26 cellular contexts compared by ENCODE assay signal in the genomic region with DNA sequence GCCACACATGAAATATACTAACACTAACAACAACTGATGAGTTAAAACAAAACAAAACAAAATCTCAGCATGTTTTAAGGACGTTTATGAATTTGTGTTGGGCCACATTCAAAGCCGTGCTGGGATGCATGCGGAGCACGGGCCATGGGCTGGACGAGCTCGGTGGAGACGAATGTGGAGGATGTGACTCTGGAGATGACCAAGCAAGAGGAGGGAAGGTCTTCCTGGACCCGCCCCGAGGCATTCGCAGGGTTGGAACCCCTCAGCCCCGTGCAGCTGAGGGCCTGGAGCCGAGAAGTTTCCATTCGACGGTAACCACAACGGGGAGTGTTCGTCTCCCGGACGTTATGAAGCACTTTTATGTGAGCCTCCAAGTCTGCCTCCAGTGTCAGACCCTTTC.
"Had no signal": no experiment of that assay in that cellular context is flagged by ENCODE, and none has a peak within 500 bp of the region (broad histone marks: within the 10 kb centered on the region; RNA-seq: fewer than 3 reads in every experiment).

No MANE protein-coding gene starts in this region.

- ATAC-seq: effector memory CD8-positive, alpha-beta T cell; esophagus mucosa; gastroesophageal sphincter; heart left ventricle; left colon; left lobe of liver; lower lobe of right lung; mucosa of descending colon had no signal

- H3K4me3 Mint-ChIP-seq: dendritic cell treated with granulocyte-macrophage colony-stimulating factor and Interleukin-4, amounts not matched to agents 40 ng/mL and 50 ng/mL, for 4 days; effector memory CD8-positive, alpha-beta T cell; endodermal cell; immature natural killer cell; mesothelial cell of epicardium had no signal

- H2AFZ ChIP-seq: hepatocyte had no signal

- H3K36me3 ChIP-seq: colonic mucosa, esophagus squamous epithelium, gastroesophageal sphincter, heart left ventricle, left ventricle myocardium inferior, lower lobe of right lung had no signal

- H3K9me3 Mint-ChIP-seq: dendritic cell treated with granulocyte-macrophage colony-stimulating factor and Interleukin-4, amounts not matched to agents 40 ng/mL and 50 ng/mL, for 4 days; effector memory CD8-positive, alpha-beta T cell; immature natural killer cell; mesothelial cell of epicardium had no signal

- H3K27me3 ChIP-seq: colonic mucosa, esophagus squamous epithelium, foreskin keratinocyte, gastroesophageal sphincter, heart left ventricle, hepatocyte had no signal

- H3K9me3 ChIP-seq: colonic mucosa, esophagus squamous epithelium, gastroesophageal sphincter, heart left ventricle, left ventricle myocardium inferior, lower lobe of right lung, mucosa of descending colon had no signal

- H3K36me3 Mint-ChIP-seq: immature natural killer cell, mesothelial cell of epicardium had no signal

- H3K4me1 ChIP-seq: colonic mucosa, esophagus squamous epithelium, foreskin keratinocyte, gastroesophageal sphincter, heart left ventricle, left ventricle myocardium inferior, lower lobe of right lung had no signal

- H3K4me3 ChIP-seq: colonic mucosa, esophagus squamous epithelium, gastroesophageal sphincter, heart left ventricle, hepatocyte, left ventricle myocardium inferior, lower lobe of right lung, mucosa of descending colon had no signal

- H3K27ac ChIP-seq: colonic mucosa, epithelial cell of prostate, esophagus squamous epithelium, foreskin keratinocyte, gastroesophageal sphincter, heart left ventricle, hepatocyte, left ventricle myocardium inferior, lower lobe of right lung had no signal

- H3K79me2 ChIP-seq: hepatocyte had no signal

- H3K27ac Mint-ChIP-seq: dendritic cell treated with granulocyte-macrophage colony-stimulating factor and Interleukin-4, amounts not matched to agents 40 ng/mL and 50 ng/mL, for 4 days; effector memory CD8-positive, alpha-beta T cell; endodermal cell; immature natural killer cell; mesothelial cell of epicardium had no signal

- H3K4me2 ChIP-seq: hepatocyte had no signal

- DNase-seq: colonic mucosa; cortex of kidney; effector CD8-positive, alpha-beta T cell; effector memory CD8-positive, alpha-beta T cell; endodermal cell; erythroblast; esophagus squamous epithelium; foreskin keratinocyte; heart left ventricle; hypothalamus; immature natural killer cell; islet precursor cell; kidney; kidney glomerular epithelial cell; left colon; left ventricle myocardium inferior; lower lobe of right lung; mesenchymal stem cell; mucosa of descending colon had no signal

- H3K4me1 Mint-ChIP-seq: endodermal cell, immature natural killer cell, mesothelial cell of epicardium had no signal

- H3K27me3 Mint-ChIP-seq: dendritic cell treated with granulocyte-macrophage colony-stimulating factor and Interleukin-4, amounts not matched to agents 40 ng/mL and 50 ng/mL, for 4 days had no signal
